ENCODE assay signal across 16 cellular contexts in genomic region chr22:39926175-39927152, GRCh38. TPM values are rescaled to one million over a fixed set of nuclear protein-coding genes. Genes with fewer than 3 reads are reported as not detected.
A peak's percentile ranks its signal among the peaks of the same experiment; 100 is the strongest.
DNase-seq lines count a peak whose midpoint lies in the region; ATAC-seq lines count a peak whose summit lies in the region.
"Had no signal": no experiment of that assay in that cellular context is flagged by ENCODE, and none has a peak within 500 bp of the region (broad histone marks: within the 10 kb centered on the region; RNA-seq: fewer than 3 reads in every experiment).

No MANE protein-coding gene starts in this region.

- POLR2A ChIA-PET in T-cell (lab: Charles Lee): interaction anchor here (0.6 to 2.1 kb wide), 8 partner anchors 8 to 20 kb away, joined by 3 to 13 read pairs (median 7); no protein-coding TSS in a partner anchor

- CTCF ChIA-PET in T-cell (lab: Charles Lee): interaction anchor here (0.6 to 2.1 kb wide), 9 partner anchors 9 to 509 kb away, joined by 3 to 11 read pairs (median 3); no protein-coding TSS in a partner anchor

- DNase-seq in stimulated activated naive CD8-positive, alpha-beta T cell treated with anti-CD3 and anti-CD28 coated beads, Interleukin-15, Interleukin-2, amounts not matched to agents 100 U/mL and 50 U/mL, for 24 hours: peak; percentile 42
- DNase-seq in stimulated activated naive CD8-positive, alpha-beta T cell treated with anti-CD3 and anti-CD28 coated beads, Interleukin-15, amount 100 ng/mL, for 72 hours: no peak
- DNase-seq in T-cell (peak in 2 of 34 experiments; percentile 30 to 46), left colon (no peak), NCI-H510A treated with DMSO at 0.1 percent for 48 hours (lab: John Stamatoyannopoulos, UW) (no peak), kidney glomerular epithelial cell (lab: John Stamatoyannopoulos, UW) (no peak)
- DNase-seq in stimulated activated CD4-positive, alpha-beta T cell treated with anti-CD3 and anti-CD28 coated beads, Interleukin-12 subunit alpha, Interleukin-12 subunit beta, amount 100 ng/mL, for 4 hours: no peak
- DNase-seq in effector CD8-positive, alpha-beta T cell (lab: John Stamatoyannopoulos, UW): no peak
- DNase-seq: BE2C, caudate nucleus, foreskin melanocyte, IMR-90, mammary epithelial cell, NCI-H1092 treated with DMSO at 0.1 percent for 48 hours had no signal

- H3K4me1 Mint-ChIP-seq in stimulated activated naive CD8-positive, alpha-beta T cell treated with anti-CD3 and anti-CD28 coated beads, Interleukin-15, amount 100 ng/mL, for 72 hours: peaks cover 59% of the 10 kb centered on the region
- H3K4me1 Mint-ChIP-seq in T-cell: peaks cover 49 to 53% (median 50%) of the 10 kb centered on the region in 3 donors

- peak overlapping the region in 1 of 2 donors; percentile 75 for H3K27ac Mint-ChIP-seq in stimulated activated naive CD8-positive, alpha-beta T cell treated with anti-CD3 and anti-CD28 coated beads, Interleukin-15, amount 100 ng/mL, for 72 hours
- H3K27ac Mint-ChIP-seq in T-cell: no peak overlapping the region

- intact Hi-C loops in left colon (cut with DNase I, micrococcal nuclease): no loop called here

- no peaks in the 10 kb centered on the region for H3K27me3 Mint-ChIP-seq in stimulated activated naive CD8-positive, alpha-beta T cell treated with anti-CD3 and anti-CD28 coated beads, Interleukin-15, amount 100 ng/mL, for 72 hours
- no peaks in the 10 kb centered on the region for H3K27me3 Mint-ChIP-seq in T-cell

- no peak for ATAC-seq in stimulated activated naive CD8-positive, alpha-beta T cell treated with anti-CD3 and anti-CD28 coated beads, Interleukin-15, Interleukin-2, amounts not matched to agents 100 U/mL and 50 U/mL, for 24 hours
- ATAC-seq in stimulated activated naive CD8-positive, alpha-beta T cell treated with anti-CD3 and anti-CD28 coated beads, Interleukin-15, amount 100 ng/mL, for 72 hours: no peak
- peak; percentile 46 to 75 (median 64) for ATAC-seq in T-cell (replicated peaks in 1 of 4)
- peak; percentile 91 for ATAC-seq in left colon
- ATAC-seq: stimulated activated memory B cell treated with anti-CD40 and anti-IgM and Interleukin-4, amounts not matched to agents 10 μg/mL and 1 μg/mL and 100 μg/mL, for 72 hours had no signal

- H3K36me3 Mint-ChIP-seq in T-cell: peaks cover 27% of the 10 kb centered on the region

- no peak overlapping the region for H3K4me3 Mint-ChIP-seq in stimulated activated naive CD8-positive, alpha-beta T cell treated with anti-CD3 and anti-CD28 coated beads, Interleukin-15, amount 100 ng/mL, for 72 hours
- H3K4me3 Mint-ChIP-seq in T-cell: no peak overlapping the region
- H3K4me3 Mint-ChIP-seq: stimulated activated memory B cell treated with anti-CD40 and anti-IgM and Interleukin-4, amounts not matched to agents 10 μg/mL and 1 μg/mL and 100 μg/mL, for 72 hours had no signal

- no peaks in the 10 kb centered on the region for H3K9me3 Mint-ChIP-seq in stimulated activated naive CD8-positive, alpha-beta T cell treated with anti-CD3 and anti-CD28 coated beads, Interleukin-15, amount 100 ng/mL, for 72 hours
- no peaks in the 10 kb centered on the region for H3K9me3 Mint-ChIP-seq in T-cell
- H3K9me3 Mint-ChIP-seq: stimulated activated memory B cell treated with anti-CD40 and anti-IgM and Interleukin-4, amounts not matched to agents 10 μg/mL and 1 μg/mL and 100 μg/mL, for 72 hours had no signal

RNA-seq across cellular contexts. Expression of gene GRAP2, which starts 25.6 kb away (rescaled TPM):
- total RNA-seq in T-cell (100 to 1,000 TPM; 138 to 199 (median 157) TPM), left colon (1 to 10 TPM; 1.2 to 2.1 TPM)
- total RNA-seq: H1, IMR-90 had no signal

RNA-seq across cellular contexts. Expression of gene ENTHD1, which starts 32.9 kb away (rescaled TPM):
- total RNA-seq in T-cell (under 1 TPM; 0.13 to 0.36 (median 0.20) TPM), left colon (not detected)
- total RNA-seq: H1, IMR-90, mammary epithelial cell had no signal

RNA-seq across cellular contexts. Expression of gene TMA7B, which starts 33.7 kb away (rescaled TPM):
- total RNA-seq in T-cell (10 to 100 TPM in 2 of 5 donors, 1 to 10 TPM in 3; 7.8 to 18.9 (median 9.0) TPM), left colon (not detected)
- total RNA-seq: H1, IMR-90, mammary epithelial cell had no signal

Comparison
In these comparisons a context has a peak if more than half of its experiments do, and no peak if none do; other contexts are left out.
1. ATAC-seq: peak in T-cell (4 of 4) and left colon (single experiment); none in stimulated activated naive CD8-positive, alpha-beta T cell treated with anti-CD3 and anti-CD28 coated beads, Interleukin-15, Interleukin-2, amounts not matched to agents 100 U/mL and 50 U/mL, for 24 hours (single experiment) and stimulated activated naive CD8-positive, alpha-beta T cell treated with anti-CD3 and anti-CD28 coated beads, Interleukin-15, amount 100 ng/mL, for 72 hours (single experiment).
2. RNA of gene GRAP2, which starts 25.6 kb away (total RNA-seq): 138 to 199 TPM in T-cell; 1.2 to 2.1 TPM in left colon; every median in the first group is over 10 times any median in the second.
3. RNA of gene TMA7B, which starts 33.7 kb away (total RNA-seq): 7.8 to 18.9 TPM in T-cell; not detected in left colon; every median in the first group is over 4 times any median in the second.